9 cellular contexts compared by ENCODE assay signal in the genomic region with DNA sequence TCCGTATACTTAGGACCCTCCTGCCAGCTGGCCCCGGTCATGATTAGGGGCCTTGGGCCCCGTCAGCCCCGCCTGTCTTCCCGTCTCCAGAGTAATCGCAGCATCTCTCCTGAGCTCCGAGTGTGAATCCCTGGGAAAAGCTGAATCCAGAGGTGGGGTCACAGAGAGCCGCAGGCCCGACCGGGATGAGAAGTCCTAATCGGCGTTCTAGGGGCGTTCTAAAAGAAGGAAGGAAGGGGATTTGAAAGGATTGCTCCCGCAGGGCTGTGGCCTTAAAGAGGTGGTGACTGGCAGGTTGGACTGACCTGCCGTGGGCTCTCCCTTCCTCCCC. TPM values are rescaled to one million over a fixed set of nuclear protein-coding genes. Genes with fewer than 3 reads are reported as not detected.
A peak's percentile ranks its signal among the peaks of the same experiment; 100 is the strongest.
DNase-seq lines count a peak whose midpoint lies in the region; FAIRE-seq and TF ChIP-seq lines count a peak whose summit lies in the region.
"Had no signal": no experiment of that assay in that cellular context is flagged by ENCODE, and none has a peak within 500 bp of the region (broad histone marks: within the 10 kb centered on the region; RNA-seq: fewer than 3 reads in every experiment).

No MANE protein-coding gene starts in this region.

- no peaks in the 10 kb centered on the region for H4K20me1 ChIP-seq in H9 (ENCODE audit: control insufficient read depth, insufficient read depth, insufficient read length)

- H3K14ac ChIP-seq in H9 (ENCODE audit: insufficient read depth, low read length), result peak overlapping the region; percentile 48; the same call in 1 of the 2 replicates

- no CpG with 5 or more reads among the region's 15 CpGs for WGBS in H9 (ENCODE audit: extremely low coverage, insufficient read length, low lambda C conversion rate)

- H3K79me1 ChIP-seq in H9 (ENCODE audit: insufficient read depth, low read depth, low read length, poor library complexity, severe bottlenecking), result no peaks in the 10 kb centered on the region

- H2BK5ac ChIP-seq in H9 (ENCODE audit: insufficient read length, low read length), result no peak overlapping the region

- no peak overlapping the region for H2BK15ac ChIP-seq in H9 (ENCODE audit: low read depth, low read length)

- no peak overlapping the region for H2BK20ac ChIP-seq in H9 (ENCODE audit: low read depth, low read length, poor library complexity, severe bottlenecking)

- DNase-seq in H9, result no peak
- DNase-seq in WERI-Rb-1, result peak; percentile 67
- DNase-seq in left ventricle myocardium inferior, result no peak
- no peak for DNase-seq in skeletal muscle cell (ENCODE audit: low read depth)
- no peak for DNase-seq in urothelium cell line (ENCODE audit: low spot score)
- DNase-seq in stimulated activated CD4-positive, alpha-beta T cell treated with anti-CD3 and anti-CD28 coated beads, Interleukin-15, amount 100 ng/mL, for 24 hours, result no peak
- DNase-seq in occipital lobe (lab: John Stamatoyannopoulos, UW), result no peak

- H3K27me3 ChIP-seq in H9 (ENCODE audit: insufficient read depth, low read length) (no peaks in the 10 kb centered on the region), WERI-Rb-1 (ENCODE audit: insufficient read depth, low read depth, severe bottlenecking) (no peaks in the 10 kb centered on the region), left ventricle myocardium inferior (ENCODE audit: low read depth) (no peaks in the 10 kb centered on the region)

- peaks cover 30 to 36% of the 10 kb centered on the region in 2 experiments for H3K4me1 Mint-ChIP-seq in H9

- peaks cover 5% of the 10 kb centered on the region; the same call in 1 of the 2 replicates for H3K36me3 ChIP-seq in WERI-Rb-1
- peaks cover 16% of the 10 kb centered on the region for H3K36me3 ChIP-seq in left ventricle myocardium inferior

- H3K9ac ChIP-seq in H9 (ENCODE audit: extremely low read depth, insufficient read length, low read length), result peak overlapping the region; percentile 17

- H3K9me3 ChIP-seq in H9 (ENCODE audit: control insufficient read depth, low read depth, low read length) (no peaks in the 10 kb centered on the region), WERI-Rb-1 (ENCODE audit: severe bottlenecking) (no peaks in the 10 kb centered on the region), left ventricle myocardium inferior (replicated peaks) (no peaks in the 10 kb centered on the region)

- no peak overlapping the region for H4K5ac ChIP-seq in H9 (ENCODE audit: insufficient read length, low read depth, low read length)

- peak overlapping the region; percentile 85 for H3K4me2 ChIP-seq in H9 (ENCODE audit: insufficient read depth, insufficient read length, low read length)

- no peaks in the 10 kb centered on the region; the same call in 1 of the 2 replicates for H3K79me2 ChIP-seq in H9 (ENCODE audit: insufficient read depth, low read length)

- peaks cover 2 to 5% of the 10 kb centered on the region in 2 experiments; a peak in 2 of 5 replicates for H3K9me3 Mint-ChIP-seq in H9

- no peak overlapping the region for H2AFZ ChIP-seq in H9 (ENCODE audit: low read length)

- peaks cover 6% of the 10 kb centered on the region for H3K23me2 ChIP-seq in H9 (ENCODE audit: insufficient read length, low read depth, low read length, poor library complexity, severe bottlenecking)

- H3K23ac ChIP-seq in H9 (ENCODE audit: insufficient read length, low read depth, low read length), result no peak overlapping the region

- no peak overlapping the region for H2BK120ac ChIP-seq in H9 (ENCODE audit: low read depth, low read length, poor library complexity, severe bottlenecking)

- H3K18ac ChIP-seq in H9 (ENCODE audit: insufficient read length, low read depth, low read length), result no peak overlapping the region

- peak overlapping the region; percentile 97 for H3K27ac ChIP-seq in 22Rv1
- H3K27ac ChIP-seq in H9 (ENCODE audit: insufficient read length, low read depth, low read length), result no peak overlapping the region
- H3K27ac ChIP-seq in WERI-Rb-1, result peak overlapping the region; percentile 82
- peak overlapping the region; percentile 90 for H3K27ac ChIP-seq in left ventricle myocardium inferior (replicated peaks)

- H3T11ph ChIP-seq in H9 (ENCODE audit: low read length), result no peak overlapping the region

- H4K91ac ChIP-seq in H9 (ENCODE audit: insufficient read length, low read depth, low read length), result no peak overlapping the region

- H3K4me1 ChIP-seq in H9 (ENCODE audit: insufficient read depth, low read length) (no peaks in the 10 kb centered on the region; the same call in 1 of the 2 replicates), left ventricle myocardium inferior (peaks cover 46% of the 10 kb centered on the region)

- no peak overlapping the region for H2BK12ac ChIP-seq in H9 (ENCODE audit: insufficient read length, low read depth, low read length)

- H3K56ac ChIP-seq in H9 (ENCODE audit: insufficient read length, low read depth, low read length), result no peak overlapping the region

- peaks cover 10% of the 10 kb centered on the region for H3K27me3 Mint-ChIP-seq in H9 (ENCODE audit: low read depth)

- H3K4me3 Mint-ChIP-seq in H9, result peak overlapping the region; percentile 94 to 96

- H2AK5ac ChIP-seq in H9 (ENCODE audit: insufficient read length, low read length), result no peak overlapping the region

- no peak overlapping the region for H4K8ac ChIP-seq in H9 (replicated peaks; ENCODE audit: insufficient read length, low read depth, low read length)

- peaks cover 6 to 24% (median 17%) of the 10 kb centered on the region in 3 experiments; a peak in 6 of 7 replicates for H3K36me3 Mint-ChIP-seq in H9 (ENCODE audit: insufficient read depth in 1 of 3, low read depth in 3 of 3)

- H3K4ac ChIP-seq in H9 (ENCODE audit: low read depth, low read length), result no peak overlapping the region

- intact Hi-C loops in left ventricle myocardium inferior (cut with micrococcal nuclease), result no loop called here

- H3K4me3 ChIP-seq in WERI-Rb-1 (ENCODE audit: low read depth, low read length) (peak overlapping the region; percentile 96), left ventricle myocardium inferior (peak overlapping the region; percentile 95), skeletal muscle cell (ENCODE audit: low read depth, low read length) (peak overlapping the region; percentile 76)

- TF ChIP-seq CTCF in 22Rv1 (IDR thresholded peaks at IDR 0.05), result no peak
- TF ChIP-seq CTCF in H9 (conservative IDR thresholded peaks at IDR 0.05), result no peak
- no peak for TF ChIP-seq CTCF in WERI-Rb-1 (IDR thresholded peaks at IDR 0.05; ENCODE audit: low read depth, low read length)
- TF ChIP-seq CTCF in left ventricle myocardium inferior (IDR thresholded peaks at IDR 0.05; ENCODE audit: borderline replicate concordance), result no peak

- peak overlapping the region; percentile 51 to 98 (median 62); a peak in 3 of 7 replicates for H3K27ac Mint-ChIP-seq in H9

- FAIRE-seq in urothelium cell line (lab: Jason Lieb, UNC), result no peak
- FAIRE-seq: endometrium had no signal

RNA-seq across cellular contexts. Expression of a gene that starts 0.4 kb away (rescaled TPM):
- total RNA-seq in H9 (2021), result 50.4 and 54.7 TPM in 2 replicates
- total RNA-seq in left ventricle myocardium inferior, result 29.7 TPM
- total RNA-seq in occipital lobe, result 65.8 TPM

RNA-seq across cellular contexts. Expression of a gene that starts 38.4 kb away (rescaled TPM):
- total RNA-seq in H9 (2021), result 0.15 and 0.18 TPM in 2 replicates
- total RNA-seq in left ventricle myocardium inferior, result not detected
- not detected for total RNA-seq in occipital lobe

RNA-seq across cellular contexts. Expression of a gene that starts 58.2 kb away (rescaled TPM):
- 26.4 and 27.3 TPM in 2 replicates for total RNA-seq in H9 (2021)
- 8.3 TPM for total RNA-seq in left ventricle myocardium inferior
- 10.9 TPM for total RNA-seq in occipital lobe
